In genomic region chr2:85161626-85161960, GRCh38 we compare ENCODE assay signal across 18 cellular contexts. TPM values are rescaled to one million over a fixed set of nuclear protein-coding genes. Genes with fewer than 3 reads are reported as not detected.
DNase-seq lines count a peak whose midpoint lies in the region; ATAC-seq and TF ChIP-seq lines count a peak whose summit lies in the region.
"Had no signal": no experiment of that assay in that cellular context is flagged by ENCODE, and none has a peak within 500 bp of the region (broad histone marks: within the 10 kb centered on the region; RNA-seq: fewer than 3 reads in every experiment).

No MANE protein-coding gene starts in this region.

- H3K9ac ChIP-seq in H9 (ENCODE audit: extremely low read depth, insufficient read length, low read length) (no peak overlapping the region), mesendoderm (ENCODE audit: low read length) (no peak overlapping the region)

- peak; percentile 52 for DNase-seq in AG08395 (ENCODE audit: low spot score)
- DNase-seq in H9, result no peak
- DNase-seq in amniotic epithelial cell (ENCODE audit: low read depth), result peak; percentile 27
- DNase-seq in mesendoderm, result no peak
- no peak for DNase-seq in tibial nerve (ENCODE audit: low spot score in 2 of 2)
- DNase-seq in NCI-H446 (lab: John Stamatoyannopoulos, UW), result no peak
- DNase-seq in mucosa of gallbladder (ENCODE audit: low spot score), result no peak
- DNase-seq: activated CD4-positive, alpha-beta T cell treated with anti-CD3 and anti-CD28 coated beads, Interleukin-2, amount 50 U/mL, for 1 hour; CD8-positive, alpha-beta memory T cell; GOT3; NCI-H187; NCI-H510A; spleen had no signal

- H3K27me3 ChIP-seq in H9 (ENCODE audit: insufficient read depth, low read length) (no peaks in the 10 kb centered on the region), mesendoderm (ENCODE audit: insufficient read depth, low read length, poor library complexity) (no peaks in the 10 kb centered on the region), tibial nerve (no peaks in the 10 kb centered on the region)
- H3K27me3 ChIP-seq: spleen had no signal

- no peak overlapping the region for H3K27ac ChIP-seq in H9 (ENCODE audit: insufficient read length, low read depth, low read length)
- no peak overlapping the region for H3K27ac ChIP-seq in mesendoderm (ENCODE audit: low read depth, low read length)
- no peak overlapping the region for H3K27ac ChIP-seq in tibial nerve
- H3K27ac ChIP-seq: spleen had no signal

- no CpG with 5 or more reads among the region's 5 CpGs for WGBS in H9 (ENCODE audit: extremely low coverage, insufficient read length, low lambda C conversion rate)
- WGBS in mesendoderm (ENCODE audit: extremely low coverage, insufficient coverage, low lambda C conversion rate), result no CpG with 5 or more reads among the region's 5 CpGs
- WGBS in tibial nerve, 2 donors, result 56 to 65% methylated on average over 5 of the region's 5 CpGs

- no peak for TF ChIP-seq POLR2A in tibial nerve (IDR thresholded peaks at IDR 0.05)

- H3K4me1 ChIP-seq in H9 (ENCODE audit: insufficient read depth, low read length), result peaks cover 21% of the 10 kb centered on the region
- peaks cover 10% of the 10 kb centered on the region for H3K4me1 ChIP-seq in mesendoderm (ENCODE audit: control insufficient read depth, low read depth, low read length)
- peaks cover 0 to 67% (median 25%) of the 10 kb centered on the region in 4 donors for H3K4me1 ChIP-seq in tibial nerve

- no peak for ATAC-seq in GM19463 (IDR thresholded peaks at IDR 0.05; ENCODE audit: unreplicated experiment)
- ATAC-seq: SK-N-SH treated with all-trans-retinoic acid at 6 μM for 48 hours; stimulated activated effector memory CD8-positive, alpha-beta T cell treated with anti-CD3 and anti-CD28 coated beads, Interleukin-12 subunit alpha, Interleukin-12 subunit beta, amount 100 ng/mL, for 72 hours had no signal

- H3K27ac Mint-ChIP-seq in H9, result peak overlapping the region; percentile 44 to 94 (median 79)
- H3K27ac Mint-ChIP-seq: activated naive CD8-positive, alpha-beta T cell; CD8-positive, alpha-beta memory T cell; stimulated activated effector memory CD8-positive, alpha-beta T cell treated with anti-CD3 and anti-CD28 coated beads, Interleukin-12 subunit alpha, Interleukin-12 subunit beta, amount 100 ng/mL, for 72 hours had no signal

- peak overlapping the region in 1 of 2 experiments; percentile 30; a peak in 2 of 5 replicates for H3K4me3 Mint-ChIP-seq in H9
- H3K4me3 Mint-ChIP-seq: activated naive CD8-positive, alpha-beta T cell; CD8-positive, alpha-beta memory T cell; stimulated activated effector memory CD8-positive, alpha-beta T cell treated with anti-CD3 and anti-CD28 coated beads, Interleukin-12 subunit alpha, Interleukin-12 subunit beta, amount 100 ng/mL, for 72 hours had no signal

- no peak overlapping the region for H2AK5ac ChIP-seq in H9 (ENCODE audit: insufficient read length, low read length)
- H2AK5ac ChIP-seq in mesendoderm (ENCODE audit: low read length), result peak overlapping the region; percentile 73

- TF ChIP-seq EP300 in tibial nerve (IDR thresholded peaks at IDR 0.05), result no peak

- H2BK20ac ChIP-seq in H9 (ENCODE audit: low read depth, low read length, poor library complexity, severe bottlenecking), result no peak overlapping the region

- no peak overlapping the region for H2BK120ac ChIP-seq in H9 (ENCODE audit: low read depth, low read length, poor library complexity, severe bottlenecking)
- H2BK120ac ChIP-seq in mesendoderm (ENCODE audit: low read depth, low read length), result no peak overlapping the region

- H3K36me3 ChIP-seq in mesendoderm (ENCODE audit: control insufficient read depth, insufficient read depth, low read length), result no peaks in the 10 kb centered on the region
- H3K36me3 ChIP-seq in tibial nerve, result no peaks in the 10 kb centered on the region
- H3K36me3 ChIP-seq: spleen had no signal

- H2BK12ac ChIP-seq in H9 (ENCODE audit: insufficient read length, low read depth, low read length), result no peak overlapping the region

- H2BK15ac ChIP-seq in H9 (ENCODE audit: low read depth, low read length), result no peak overlapping the region
- no peak overlapping the region for H2BK15ac ChIP-seq in mesendoderm (replicated peaks; ENCODE audit: low read depth)

- H4K8ac ChIP-seq in H9 (replicated peaks; ENCODE audit: insufficient read length, low read depth, low read length) (no peak overlapping the region), mesendoderm (ENCODE audit: low read depth, low read length) (no peak overlapping the region)

- H3K4me2 ChIP-seq in H9 (ENCODE audit: insufficient read depth, insufficient read length, low read length) (no peak overlapping the region), mesendoderm (ENCODE audit: low read length) (no peak overlapping the region)

- no peak overlapping the region for H2AFZ ChIP-seq in H9 (ENCODE audit: low read length)

- H3K79me2 ChIP-seq in H9 (ENCODE audit: insufficient read depth, low read length), result peaks cover 73% of the 10 kb centered on the region; the same call in 1 of the 2 replicates
- H3K79me2 ChIP-seq in mesendoderm (ENCODE audit: control insufficient read depth, insufficient read depth, low read length), result peaks cover 9% of the 10 kb centered on the region

- H3K9me3 ChIP-seq in H9 (ENCODE audit: control insufficient read depth, low read depth, low read length) (no peaks in the 10 kb centered on the region), tibial nerve (no peaks in the 10 kb centered on the region)
- H3K9me3 ChIP-seq: spleen had no signal

- H3K4ac ChIP-seq in H9 (ENCODE audit: low read depth, low read length) (no peak overlapping the region), mesendoderm (ENCODE audit: low read depth, low read length) (no peak overlapping the region)

- peaks cover 81 to 85% of the 10 kb centered on the region in 2 experiments for H3K4me1 Mint-ChIP-seq in H9
- H3K4me1 Mint-ChIP-seq: CD8-positive, alpha-beta memory T cell; stimulated activated effector memory CD8-positive, alpha-beta T cell treated with anti-CD3 and anti-CD28 coated beads, Interleukin-12 subunit alpha, Interleukin-12 subunit beta, amount 100 ng/mL, for 72 hours had no signal

- H3K4me3 ChIP-seq in mesendoderm (ENCODE audit: low read length) (no peak overlapping the region), tibial nerve (no peak overlapping the region)
- H3K4me3 ChIP-seq: spleen had no signal

- no peak overlapping the region for H3K14ac ChIP-seq in H9 (ENCODE audit: insufficient read depth, low read length)

- no peaks in the 10 kb centered on the region for H3K23me2 ChIP-seq in H9 (ENCODE audit: insufficient read length, low read depth, low read length, poor library complexity, severe bottlenecking)

- TF ChIP-seq CTCF in H9 (conservative IDR thresholded peaks at IDR 0.05), result no peak
- TF ChIP-seq CTCF in tibial nerve (IDR thresholded peaks at IDR 0.05), result no peak

- no peaks in the 10 kb centered on the region for H3K27me3 Mint-ChIP-seq in H9 (ENCODE audit: low read depth)
- H3K27me3 Mint-ChIP-seq: activated naive CD8-positive, alpha-beta T cell had no signal

- H3K23ac ChIP-seq in H9 (ENCODE audit: insufficient read length, low read depth, low read length) (no peak overlapping the region), mesendoderm (ENCODE audit: low read length) (no peak overlapping the region)

- H3K56ac ChIP-seq in H9 (ENCODE audit: insufficient read length, low read depth, low read length) (no peak overlapping the region), mesendoderm (ENCODE audit: low read length) (peak overlapping the region; percentile 62)

- H3K18ac ChIP-seq in H9 (ENCODE audit: insufficient read length, low read depth, low read length) (no peak overlapping the region), mesendoderm (ENCODE audit: low read length) (no peak overlapping the region)

- peaks cover 4 to 9% (median 4%) of the 10 kb centered on the region in 3 experiments; a peak in 5 of 7 replicates for H3K36me3 Mint-ChIP-seq in H9 (ENCODE audit: insufficient read depth in 1 of 3, low read depth in 3 of 3)
- H3K36me3 Mint-ChIP-seq: activated naive CD8-positive, alpha-beta T cell; CD8-positive, alpha-beta memory T cell; stimulated activated effector memory CD8-positive, alpha-beta T cell treated with anti-CD3 and anti-CD28 coated beads, Interleukin-12 subunit alpha, Interleukin-12 subunit beta, amount 100 ng/mL, for 72 hours had no signal

- no peak overlapping the region for H4K91ac ChIP-seq in H9 (ENCODE audit: insufficient read length, low read depth, low read length)

- H3T11ph ChIP-seq in H9 (ENCODE audit: low read length), result no peak overlapping the region

- H2BK5ac ChIP-seq in H9 (ENCODE audit: insufficient read length, low read length) (no peak overlapping the region), mesendoderm (ENCODE audit: low read length) (no peak overlapping the region)

- H4K5ac ChIP-seq in H9 (ENCODE audit: insufficient read length, low read depth, low read length), result no peak overlapping the region
- H4K5ac ChIP-seq in mesendoderm (ENCODE audit: low read length), result no peak overlapping the region

- H4K20me1 ChIP-seq in H9 (ENCODE audit: control insufficient read depth, insufficient read depth, insufficient read length), result no peaks in the 10 kb centered on the region

- H3K9me3 Mint-ChIP-seq in H9, result no peaks in the 10 kb centered on the region
- H3K9me3 Mint-ChIP-seq: CD8-positive, alpha-beta memory T cell; stimulated activated effector memory CD8-positive, alpha-beta T cell treated with anti-CD3 and anti-CD28 coated beads, Interleukin-12 subunit alpha, Interleukin-12 subunit beta, amount 100 ng/mL, for 72 hours had no signal

- peaks cover 16% of the 10 kb centered on the region for H3K79me1 ChIP-seq in H9 (ENCODE audit: insufficient read depth, low read depth, low read length, poor library complexity, severe bottlenecking)
- no peaks in the 10 kb centered on the region for H3K79me1 ChIP-seq in mesendoderm (ENCODE audit: low read length)

RNA-seq across cellular contexts. Expression of gene TCF7L1, which starts 28.4 kb away (rescaled TPM):
- total RNA-seq in H9 (2021) (112 and 117 TPM in 2 replicates), tibial nerve (10 to 100 TPM in 1 of 4 donors, 1 to 10 TPM in 3; 3.7 to 14.1 (median 7.1) TPM), mucosa of gallbladder (7.6 TPM)
- 57.4 TPM for polyA plus RNA-seq in mesendoderm (2013, experiment 1 of 2)
- 61.2 TPM for polyA plus RNA-seq in mesendoderm (2013, experiment 2 of 2)
- total RNA-seq: CD8-positive, alpha-beta memory T cell; mononuclear cell had no signal

Comparison
In these comparisons a context has a peak if more than half of its experiments do, and no peak if none do; other contexts are left out.
1. DNase-seq: peak in AG08395 (single experiment) and amniotic epithelial cell (single experiment); none in H9 (single experiment), mesendoderm (single experiment), tibial nerve (0 of 2), NCI-H446 (0 of 2) and mucosa of gallbladder (single experiment).